ENCODE assay signal across 9 cellular contexts in the genomic region with DNA sequence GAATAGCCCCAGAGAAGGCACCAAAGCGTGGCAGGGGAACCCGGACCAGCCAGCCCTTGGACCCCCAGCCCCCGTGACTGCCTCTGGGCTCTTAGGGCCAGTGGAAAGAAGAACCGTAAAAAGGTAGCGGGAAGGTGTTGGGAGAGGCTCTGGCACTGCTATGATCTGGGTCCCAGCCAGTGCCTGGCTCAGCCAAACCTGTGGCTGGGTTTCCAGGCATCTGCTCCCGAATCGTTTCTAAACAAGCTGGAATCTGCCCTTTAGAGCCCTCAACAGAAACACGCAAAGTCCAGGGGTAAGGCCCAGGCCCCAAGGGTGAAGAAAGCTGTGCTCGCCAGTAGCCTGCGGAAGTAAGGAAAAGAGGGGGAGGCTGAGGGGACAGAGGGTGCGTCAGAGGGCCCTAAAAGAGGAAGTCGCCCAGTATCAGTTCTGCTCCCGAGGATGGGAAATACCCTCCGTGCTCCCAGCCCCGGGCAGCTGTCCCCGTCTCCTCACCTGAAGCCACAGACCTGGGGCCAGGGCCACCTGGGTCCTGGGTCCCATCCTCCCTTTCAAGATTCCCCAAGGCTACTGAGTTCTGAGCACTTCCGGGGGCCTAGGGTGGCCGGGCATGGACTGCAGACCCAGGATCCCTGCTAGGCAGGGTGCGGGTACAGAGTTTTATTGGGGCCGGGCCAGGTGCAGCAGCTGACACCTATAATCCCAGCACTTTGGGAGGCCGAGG. TPM values are rescaled to one million over a fixed set of nuclear protein-coding genes. Genes with fewer than 3 reads are reported as not detected.
DNase-seq lines count a peak whose midpoint lies in the region; ATAC-seq, FAIRE-seq and TF ChIP-seq lines count a peak whose summit lies in the region.
"Had no signal": no experiment of that assay in that cellular context is flagged by ENCODE, and none has a peak within 500 bp of the region (broad histone marks: within the 10 kb centered on the region; RNA-seq: fewer than 3 reads in every experiment).

No MANE protein-coding gene starts in this region.

- peak; percentile 70 for ATAC-seq in GM21737 (IDR thresholded peaks at IDR 0.05; ENCODE audit: unreplicated experiment)
- peak; percentile 72 to 85 (median 80) for ATAC-seq in heart left ventricle
- ATAC-seq: body of pancreas had no signal

- intact Hi-C loops in heart left ventricle (cut with DNase I) (no loop called here), transverse colon (cut with DNase I; ENCODE audit: low total_unique reads) (no loop called here), uterus (cut with DNase I; ENCODE audit: low total_unique reads) (no loop called here)

- 66 to 76% (median 72%) methylated on average over 14 to 21 of the region's 21 CpGs for WGBS in heart left ventricle, 4 donors
- WGBS in transverse colon (ENCODE audit: low coverage in 1 of 2), 2 donors = 72 to 80% methylated on average over 1 to 21 of the region's 21 CpGs

- H3K9me3 ChIP-seq in heart left ventricle (no peaks in the 10 kb centered on the region), transverse colon (no peaks in the 10 kb centered on the region), uterus (no peaks in the 10 kb centered on the region)
- H3K9me3 ChIP-seq: body of pancreas had no signal

- no peak for TF ChIP-seq POLR2A in heart left ventricle (IDR thresholded peaks at IDR 0.05)
- no peak for TF ChIP-seq POLR2A in transverse colon (IDR thresholded peaks at IDR 0.05)
- TF ChIP-seq POLR2A in uterus (IDR thresholded peaks at IDR 0.05) = no peak

- FAIRE-seq in GM18507 (lab: Jason Lieb, UNC) (peak; percentile 97), RCC 7860 (lab: Jason Lieb, UNC) (no peak)

- TF ChIP-seq CTCF in heart left ventricle (IDR thresholded peaks at IDR 0.05) (no peak), transverse colon (IDR thresholded peaks at IDR 0.05) (no peak), uterus (IDR thresholded peaks at IDR 0.05) (no peak)

- H3K4me1 ChIP-seq in heart left ventricle (peaks cover 0 to 89% (median 0%) of the 10 kb centered on the region in 12 donors), transverse colon (peaks cover 0 to 23% (median 0%) of the 10 kb centered on the region in 4 donors), uterus (no peaks in the 10 kb centered on the region)
- H3K4me1 ChIP-seq: body of pancreas had no signal

- peak; percentile 47 for TF ChIP-seq EP300 in transverse colon (IDR thresholded peaks at IDR 0.05; ENCODE audit: low read depth)

- in situ Hi-C loops in transverse colon (cut with MboI; ENCODE audit: low pct_ligation_motif_present in 1 of 4, low pct_unique_long_range_greater_than_20kb in 1 of 4, low sequenced_read_pairs in 3 of 4) = no loop called here

- DNase-seq in GM18507 (ENCODE audit: extremely low spot score, insufficient read length, low read depth) (peak; percentile 68), NAMALWA (ENCODE audit: low spot score) (peak; percentile 91), heart left ventricle (peak; percentile 56 to 73 (median 64)), transverse colon (peak; percentile 82), 8988T (no peak), uterus (no peak), RCC 7860 (ENCODE audit: low spot score) (no peak)

- H3K36me3 ChIP-seq in heart left ventricle (no peaks in the 10 kb centered on the region), transverse colon (no peaks in the 10 kb centered on the region), uterus (no peaks in the 10 kb centered on the region)

- no peaks in the 10 kb centered on the region for H3K27me3 ChIP-seq in heart left ventricle
- H3K27me3 ChIP-seq in transverse colon = no peaks in the 10 kb centered on the region
- no peaks in the 10 kb centered on the region for H3K27me3 ChIP-seq in uterus
- H3K27me3 ChIP-seq: body of pancreas had no signal

- H3K27ac ChIP-seq in heart left ventricle = peak overlapping the region in 9 of 12 donors; percentile 16 to 95 (median 54)
- peak overlapping the region; percentile 65 to 81 (median 73) for H3K27ac ChIP-seq in transverse colon
- H3K27ac ChIP-seq in uterus = no peak overlapping the region

- H3K4me3 ChIP-seq in heart left ventricle (no peak overlapping the region), transverse colon (no peak overlapping the region), uterus (no peak overlapping the region)
- H3K4me3 ChIP-seq: body of pancreas had no signal

RNA-seq across cellular contexts. Expression of gene IL10RA, which starts 24.7 kb away (rescaled TPM):
- total RNA-seq in heart left ventricle (10 to 100 TPM in 2 of 9 donors, 1 to 10 TPM in 7; 2.1 to 49.0 (median 6.3) TPM), transverse colon (10 to 100 TPM in 3 of 4 donors, 1 to 10 TPM in 1; 2.8 to 25.4 (median 18.4) TPM), uterus (10 to 100 TPM in 3 of 4 donors, 1 to 10 TPM in 1; 6.8 to 45.9 (median 11.1) TPM)
- 1 to 10 TPM; 3.7 to 3.9 TPM for polyA plus RNA-seq in heart left ventricle

Comparison
In these comparisons a context has a peak if more than half of its experiments do, and no peak if none do; other contexts are left out.
1. DNase-seq: peak in GM18507 (single experiment), NAMALWA (single experiment), heart left ventricle (5 of 5) and transverse colon (single experiment); none in 8988T (single experiment), uterus (0 of 2) and RCC 7860 (single experiment).
2. H3K27ac ChIP-seq: peak in heart left ventricle (9 of 12) and transverse colon (4 of 4); none in uterus (0 of 2).